In genomic region chr11:71302911-71303310, GRCh38 we compare ENCODE assay signal across 16 cellular contexts. TPM values are rescaled to one million over a fixed set of nuclear protein-coding genes. Genes with fewer than 3 reads are reported as not detected.
A peak's percentile ranks its signal among the peaks of the same experiment; 100 is the strongest.
DNase-seq lines count a peak whose midpoint lies in the region; TF ChIP-seq lines count a peak whose summit lies in the region.
"Had no signal": no experiment of that assay in that cellular context is flagged by ENCODE, and none has a peak within 500 bp of the region (broad histone marks: within the 10 kb centered on the region; RNA-seq: fewer than 3 reads in every experiment).

No MANE protein-coding gene starts in this region.

- H3K27ac ChIP-seq in neuronal stem cell (replicated peaks; ENCODE audit: low read length), result no peak overlapping the region
- H3K27ac ChIP-seq: colonic mucosa, heart left ventricle, KMS-11, skin epidermis, tibial artery had no signal

- no peaks in the 10 kb centered on the region for H3K4me1 ChIP-seq in neuronal stem cell (ENCODE audit: control insufficient read depth in 2 of 2, insufficient read depth in 1 of 2, low read depth in 1 of 2, low read length in 2 of 2)
- H3K4me1 ChIP-seq: colonic mucosa, heart left ventricle had no signal

- H3K9me3 ChIP-seq in neuronal stem cell (replicated peaks in 1 of 2; ENCODE audit: control insufficient read depth in 2 of 2, insufficient read depth in 1 of 2, low read depth in 1 of 2, low read length in 2 of 2), result no peaks in the 10 kb centered on the region
- H3K9me3 ChIP-seq: colonic mucosa, heart left ventricle, tibial artery had no signal

- no peak for DNase-seq in GM12864 (ENCODE audit: low read depth)
- DNase-seq in HT-29 (ENCODE audit: low spot score), result peak; percentile 42
- peak; percentile 28 for DNase-seq in ecto neural progenitor cell (ENCODE audit: low spot score)
- no peak for DNase-seq in progenitor cell of endocrine pancreas (ENCODE audit: low spot score, unreplicated experiment)
- DNase-seq in inferior parietal cortex (ENCODE audit: extremely low spot score), result no peak
- no peak for DNase-seq in endothelial cell (ENCODE audit: low spot score)
- no peak for DNase-seq in neuronal stem cell (ENCODE audit: low spot score)
- DNase-seq: activated CD8-positive, alpha-beta T cell treated with anti-CD3 and anti-CD28 coated beads for 36 hours; amygdala; colonic mucosa; heart left ventricle; kidney glomerular epithelial cell; NCI-H2171 had no signal

- H3K9ac ChIP-seq in neuronal stem cell (ENCODE audit: low read depth, low read length, poor library complexity), result no peak overlapping the region
- H3K9ac ChIP-seq: KMS-11 had no signal

- H2BK12ac ChIP-seq in neuronal stem cell (ENCODE audit: low read length), result no peak overlapping the region

- no peak overlapping the region for H4K8ac ChIP-seq in neuronal stem cell (ENCODE audit: low read depth, low read length)

- no peak overlapping the region for H3K4ac ChIP-seq in neuronal stem cell (ENCODE audit: low read length)

- no peak overlapping the region for H2BK15ac ChIP-seq in neuronal stem cell (ENCODE audit: low read length)

- no peaks in the 10 kb centered on the region for H3K36me3 ChIP-seq in neuronal stem cell (replicated peaks in 1 of 2; ENCODE audit: control insufficient read depth in 2 of 2, insufficient read depth in 2 of 2, low read length in 2 of 2)
- H3K36me3 ChIP-seq: colonic mucosa, heart left ventricle, tibial artery had no signal

- H3K27me3 Mint-ChIP-seq in progenitor cell of endocrine pancreas, result peaks cover 14% of the 10 kb centered on the region
- H3K27me3 Mint-ChIP-seq in endothelial cell (ENCODE audit: unreplicated experiment), result peaks cover 4% of the 10 kb centered on the region

- H3K4me2 ChIP-seq in neuronal stem cell (ENCODE audit: insufficient read depth, low read length, poor library complexity, severe bottlenecking), result no peak overlapping the region
- H3K4me2 ChIP-seq: KMS-11 had no signal

- H3K4me3 ChIP-seq in GM12864 (ENCODE audit: low read depth, low read length) (no peak overlapping the region), neuronal stem cell (ENCODE audit: low read length in 2 of 2) (no peak overlapping the region)
- H3K4me3 ChIP-seq: colonic mucosa, heart left ventricle, skin epidermis, tibial artery had no signal

- H3K9me3 Mint-ChIP-seq in progenitor cell of endocrine pancreas (ENCODE audit: low read depth), result no peaks in the 10 kb centered on the region
- H3K9me3 Mint-ChIP-seq in endothelial cell (ENCODE audit: unreplicated experiment), result no peaks in the 10 kb centered on the region
- H3K9me3 Mint-ChIP-seq: activated CD8-positive, alpha-beta T cell treated with anti-CD3 and anti-CD28 coated beads for 36 hours had no signal

- H2BK120ac ChIP-seq in neuronal stem cell (ENCODE audit: low read depth, low read length), result no peak overlapping the region

- no peak overlapping the region for H3K23ac ChIP-seq in neuronal stem cell (ENCODE audit: low read depth, low read length, poor library complexity)

- peak; percentile 20 for TF ChIP-seq CTCF in GM12864 (IDR thresholded peaks at IDR 0.05; ENCODE audit: low read depth, low read length, missing control alignments)
- peak; percentile 10 for TF ChIP-seq CTCF in progenitor cell of endocrine pancreas (IDR thresholded peaks at IDR 0.05; ENCODE audit: unreplicated experiment)
- no peak for TF ChIP-seq CTCF in endothelial cell (IDR thresholded peaks at IDR 0.05; ENCODE audit: unreplicated experiment)

- no peak overlapping the region for H3K18ac ChIP-seq in neuronal stem cell (ENCODE audit: low read length)

- no peak overlapping the region for H2AK5ac ChIP-seq in neuronal stem cell (ENCODE audit: low read depth, low read length)

- peaks cover 0 to 9% (median 0%) of the 10 kb centered on the region in 3 experiments for H3K27me3 ChIP-seq in neuronal stem cell (ENCODE audit: control insufficient read depth in 3 of 3, insufficient read depth in 3 of 3, low read depth in 1 of 3, low read length in 3 of 3)
- H3K27me3 ChIP-seq: colonic mucosa had no signal

- H3K4me1 Mint-ChIP-seq in progenitor cell of endocrine pancreas (ENCODE audit: low read depth) (peaks cover 8% of the 10 kb centered on the region), endothelial cell (ENCODE audit: unreplicated experiment) (peaks cover 4% of the 10 kb centered on the region)

- H3K36me3 Mint-ChIP-seq in progenitor cell of endocrine pancreas (ENCODE audit: insufficient read depth) (no peaks in the 10 kb centered on the region), endothelial cell (ENCODE audit: low read depth, unreplicated experiment) (no peaks in the 10 kb centered on the region)

- H3K79me1 ChIP-seq in neuronal stem cell (ENCODE audit: low read depth, low read length), result no peaks in the 10 kb centered on the region

- no peak overlapping the region for H2BK5ac ChIP-seq in neuronal stem cell (ENCODE audit: low read length)

- H3K14ac ChIP-seq in neuronal stem cell (ENCODE audit: low read length), result no peak overlapping the region

- H4K91ac ChIP-seq in neuronal stem cell (ENCODE audit: low read depth, low read length, poor library complexity), result no peak overlapping the region

- no CpG with 5 or more reads among the region's 2 CpGs for WGBS in neuronal stem cell (ENCODE audit: extremely low coverage in 2 of 2, insufficient read length in 2 of 2, insufficient replicate concordance in 1 of 2), 2 donors

- H3K4me3 Mint-ChIP-seq in progenitor cell of endocrine pancreas (ENCODE audit: low read depth), result no peak overlapping the region
- no peak overlapping the region for H3K4me3 Mint-ChIP-seq in endothelial cell (ENCODE audit: unreplicated experiment)
- H3K4me3 Mint-ChIP-seq: activated CD8-positive, alpha-beta T cell treated with anti-CD3 and anti-CD28 coated beads for 36 hours had no signal

- no peak overlapping the region for H3K27ac Mint-ChIP-seq in progenitor cell of endocrine pancreas
- no peak overlapping the region for H3K27ac Mint-ChIP-seq in endothelial cell (ENCODE audit: unreplicated experiment)
- H3K27ac Mint-ChIP-seq: activated CD8-positive, alpha-beta T cell treated with anti-CD3 and anti-CD28 coated beads for 36 hours had no signal

- no peak overlapping the region for H2AFZ ChIP-seq in neuronal stem cell (ENCODE audit: low read length)

RNA-seq across cellular contexts. Expression of gene SHANK2, which starts 50.5 kb away (rescaled TPM):
- 2.5 and 5.4 TPM in 2 replicates for total RNA-seq in HT-29 (2014; rRNA removed; shearing (Covaris generic))
- total RNA-seq in progenitor cell of endocrine pancreas (97.8 and 104 TPM in 2 replicates), endothelial cell (ENCODE audit: unreplicated experiment) (10.5 TPM)
- polyA plus RNA-seq in neuronal stem cell (2013, experiment 1 of 2), result 5.0 TPM
- 5.0 TPM for polyA plus RNA-seq in neuronal stem cell (2013, experiment 2 of 2)
- total RNA-seq: activated CD8-positive, alpha-beta T cell treated with anti-CD3 and anti-CD28 coated beads for 36 hours had no signal

Comparison
In these comparisons a context has a peak if more than half of its experiments do, and no peak if none do; other contexts are left out.
1. DNase-seq: peak in HT-29 (single experiment) and ecto neural progenitor cell (single experiment); none in GM12864 (single experiment), progenitor cell of endocrine pancreas (single experiment), inferior parietal cortex (single experiment), endothelial cell (single experiment) and neuronal stem cell (single experiment).